ENCODE assay signal across 8 cellular contexts in genomic region chr17:47239663-47240374, GRCh38. TPM values are rescaled to one million over a fixed set of nuclear protein-coding genes. Genes with fewer than 3 reads are reported as not detected.
DNase-seq lines count a peak whose midpoint lies in the region; ATAC-seq and TF ChIP-seq lines count a peak whose summit lies in the region.

No MANE protein-coding gene starts in this region.

- peaks cover 6% of the 10 kb centered on the region for H3K4me1 Mint-ChIP-seq in activated CD4-positive, alpha-beta memory T cell treated with anti-CD3 and anti-CD28 coated beads for 36 hours (ENCODE audit: low read depth)
- peaks cover 12% of the 10 kb centered on the region for H3K4me1 Mint-ChIP-seq in activated CD4-positive, alpha-beta memory T cell treated with anti-CD3 and anti-CD28 coated beads, Interleukin-2, amount 10 ng/mL, durations not matched to agents 7 days and 5 days

- no peak overlapping the region; the same call in 1 of the 2 replicates for H3K4me2 ChIP-seq in OCI-LY3 (ENCODE audit: low read length)

- H4K20me1 ChIP-seq in OCI-LY3 (ENCODE audit: insufficient read depth, low read length): no peaks in the 10 kb centered on the region

- no peaks in the 10 kb centered on the region for H3K9me3 ChIP-seq in OCI-LY3 (ENCODE audit: insufficient read depth, low read length)

- CTCF ChIA-PET in activated CD4-positive, alpha-beta memory T cell treated with anti-CD3 and anti-CD28 coated beads for 36 hours (lab: Charles Lee): no interaction called here
- CTCF ChIA-PET in activated CD4-positive, alpha-beta memory T cell treated with anti-CD3 and anti-CD28 coated beads, Interleukin-2, amount 10 ng/mL, durations not matched to agents 7 days and 5 days (lab: Charles Lee): interaction anchor here (1.9 kb wide), 1 partner anchor 10 kb away, joined by 8 read pairs; no protein-coding TSS in a partner anchor

- no peak overlapping the region for H3K9ac ChIP-seq in OCI-LY3 (ENCODE audit: low read length)

- TF ChIP-seq CTCF in OCI-LY3 (IDR thresholded peaks at IDR 0.05; ENCODE audit: low read depth, low read length) (no peak), GM10266 (IDR thresholded peaks at IDR 0.05; ENCODE audit: control insufficient read depth, insufficient read depth, low read depth, missing control alignments) (no peak)

- DNase-seq in activated CD4-positive, alpha-beta memory T cell treated with anti-CD3 and anti-CD28 coated beads for 36 hours: peak; percentile 23
- DNase-seq in activated CD4-positive, alpha-beta memory T cell treated with anti-CD3 and anti-CD28 coated beads, Interleukin-2, amount 10 ng/mL, durations not matched to agents 7 days and 5 days: no peak
- DNase-seq in dermis blood vessel endothelial cell (peak; percentile 98), mucosa of gallbladder (ENCODE audit: low spot score) (peak; percentile 83), T-helper 2 cell (no peak), GM10266 (ENCODE audit: extremely low spot score) (no peak)

- no peaks in the 10 kb centered on the region for H3K36me3 Mint-ChIP-seq in activated CD4-positive, alpha-beta memory T cell treated with anti-CD3 and anti-CD28 coated beads for 36 hours
- H3K36me3 Mint-ChIP-seq in activated CD4-positive, alpha-beta memory T cell treated with anti-CD3 and anti-CD28 coated beads, Interleukin-2, amount 10 ng/mL, durations not matched to agents 7 days and 5 days (ENCODE audit: low read depth): no peaks in the 10 kb centered on the region

- H3K9me3 Mint-ChIP-seq in activated CD4-positive, alpha-beta memory T cell treated with anti-CD3 and anti-CD28 coated beads for 36 hours: no peaks in the 10 kb centered on the region
- H3K9me3 Mint-ChIP-seq in activated CD4-positive, alpha-beta memory T cell treated with anti-CD3 and anti-CD28 coated beads, Interleukin-2, amount 10 ng/mL, durations not matched to agents 7 days and 5 days: no peaks in the 10 kb centered on the region

- no peaks in the 10 kb centered on the region for H3K27me3 ChIP-seq in OCI-LY3 (ENCODE audit: low read depth, low read length)

- POLR2A ChIA-PET in activated CD4-positive, alpha-beta memory T cell treated with anti-CD3 and anti-CD28 coated beads for 36 hours (lab: Charles Lee): no interaction called here
- POLR2A ChIA-PET in activated CD4-positive, alpha-beta memory T cell treated with anti-CD3 and anti-CD28 coated beads, Interleukin-2, amount 10 ng/mL, durations not matched to agents 7 days and 5 days (lab: Charles Lee): no interaction called here

- intact Hi-C loops in activated CD4-positive, alpha-beta memory T cell treated with anti-CD3 and anti-CD28 coated beads for 36 hours (cut with micrococcal nuclease): no loop called here

- H3K4me3 ChIP-seq in OCI-LY3 (ENCODE audit: low read length): no peak overlapping the region

- H3K27me3 Mint-ChIP-seq in activated CD4-positive, alpha-beta memory T cell treated with anti-CD3 and anti-CD28 coated beads for 36 hours: peaks cover 3% of the 10 kb centered on the region
- H3K27me3 Mint-ChIP-seq in activated CD4-positive, alpha-beta memory T cell treated with anti-CD3 and anti-CD28 coated beads, Interleukin-2, amount 10 ng/mL, durations not matched to agents 7 days and 5 days: peaks cover 20% of the 10 kb centered on the region

- no peaks in the 10 kb centered on the region for H3K79me2 ChIP-seq in OCI-LY3 (ENCODE audit: low read length)

- H3K36me3 ChIP-seq in OCI-LY3 (replicated peaks; ENCODE audit: low read depth, low read length): no peaks in the 10 kb centered on the region

- H3K27ac Mint-ChIP-seq in activated CD4-positive, alpha-beta memory T cell treated with anti-CD3 and anti-CD28 coated beads for 36 hours: no peak overlapping the region
- no peak overlapping the region for H3K27ac Mint-ChIP-seq in activated CD4-positive, alpha-beta memory T cell treated with anti-CD3 and anti-CD28 coated beads, Interleukin-2, amount 10 ng/mL, durations not matched to agents 7 days and 5 days

- no peak for ATAC-seq in HG03159 (IDR thresholded peaks at IDR 0.05; ENCODE audit: unreplicated experiment)

- H3K27ac ChIP-seq in OCI-LY3 (ENCODE audit: low read length): no peak overlapping the region

- H2AFZ ChIP-seq in OCI-LY3 (ENCODE audit: low read depth, low read length): peak overlapping the region; percentile 73; the same call in 1 of the 2 replicates

- no peak overlapping the region for H3K4me3 Mint-ChIP-seq in activated CD4-positive, alpha-beta memory T cell treated with anti-CD3 and anti-CD28 coated beads for 36 hours
- H3K4me3 Mint-ChIP-seq in activated CD4-positive, alpha-beta memory T cell treated with anti-CD3 and anti-CD28 coated beads, Interleukin-2, amount 10 ng/mL, durations not matched to agents 7 days and 5 days: no peak overlapping the region

- H3K4me1 ChIP-seq in OCI-LY3 (ENCODE audit: low read length): peaks cover 18% of the 10 kb centered on the region

RNA-seq across cellular contexts. Expression of gene ITGB3, which starts 13.8 kb away (rescaled TPM):
- total RNA-seq in activated CD4-positive, alpha-beta memory T cell treated with anti-CD3 and anti-CD28 coated beads for 36 hours: not detected
- 1 to 10 TPM; 1.9 to 2.2 TPM for total RNA-seq in activated CD4-positive, alpha-beta memory T cell treated with anti-CD3 and anti-CD28 coated beads, Interleukin-2, amount 10 ng/mL, durations not matched to agents 7 days and 5 days
- total RNA-seq in dermis blood vessel endothelial cell (116 and 150 TPM in 2 replicates), mucosa of gallbladder (10.6 TPM)

RNA-seq across cellular contexts. Expression of gene MYL4, which starts 30.7 kb away (rescaled TPM):
- total RNA-seq in activated CD4-positive, alpha-beta memory T cell treated with anti-CD3 and anti-CD28 coated beads for 36 hours: not detected
- total RNA-seq in activated CD4-positive, alpha-beta memory T cell treated with anti-CD3 and anti-CD28 coated beads, Interleukin-2, amount 10 ng/mL, durations not matched to agents 7 days and 5 days: not detected
- total RNA-seq in dermis blood vessel endothelial cell (0.60 and 1.5 TPM in 2 replicates), mucosa of gallbladder (0.55 TPM)

RNA-seq across cellular contexts. Expression of gene CDC27, which starts 50.7 kb away (rescaled TPM):
- total RNA-seq in activated CD4-positive, alpha-beta memory T cell treated with anti-CD3 and anti-CD28 coated beads for 36 hours: 100 to 1,000 TPM; 113 to 133 TPM
- 100 to 1,000 TPM; 138 to 140 TPM for total RNA-seq in activated CD4-positive, alpha-beta memory T cell treated with anti-CD3 and anti-CD28 coated beads, Interleukin-2, amount 10 ng/mL, durations not matched to agents 7 days and 5 days
- total RNA-seq in dermis blood vessel endothelial cell (97.3 and 201 TPM in 2 replicates), mucosa of gallbladder (75.2 TPM)

Comparison
In these comparisons a context has a peak if more than half of its experiments do, and no peak if none do; other contexts are left out.
1. DNase-seq: peak in activated CD4-positive, alpha-beta memory T cell treated with anti-CD3 and anti-CD28 coated beads for 36 hours (single experiment), dermis blood vessel endothelial cell (single experiment) and mucosa of gallbladder (single experiment); none in activated CD4-positive, alpha-beta memory T cell treated with anti-CD3 and anti-CD28 coated beads, Interleukin-2, amount 10 ng/mL, durations not matched to agents 7 days and 5 days (single experiment), T-helper 2 cell (0 of 5) and GM10266 (single experiment).
2. RNA of gene ITGB3, which starts 13.8 kb away (total RNA-seq): 116 to 150 TPM in dermis blood vessel endothelial cell; 10.6 TPM in mucosa of gallbladder (single experiment), 1.9 to 2.2 TPM in activated CD4-positive, alpha-beta memory T cell treated with anti-CD3 and anti-CD28 coated beads, Interleukin-2, amount 10 ng/mL, durations not matched to agents 7 days and 5 days and not detected in activated CD4-positive, alpha-beta memory T cell treated with anti-CD3 and anti-CD28 coated beads for 36 hours; every median in the first group is over 10 times any median in the second.